Comparison of ENCODE assay signal across 8 cellular contexts in the genomic region with DNA sequence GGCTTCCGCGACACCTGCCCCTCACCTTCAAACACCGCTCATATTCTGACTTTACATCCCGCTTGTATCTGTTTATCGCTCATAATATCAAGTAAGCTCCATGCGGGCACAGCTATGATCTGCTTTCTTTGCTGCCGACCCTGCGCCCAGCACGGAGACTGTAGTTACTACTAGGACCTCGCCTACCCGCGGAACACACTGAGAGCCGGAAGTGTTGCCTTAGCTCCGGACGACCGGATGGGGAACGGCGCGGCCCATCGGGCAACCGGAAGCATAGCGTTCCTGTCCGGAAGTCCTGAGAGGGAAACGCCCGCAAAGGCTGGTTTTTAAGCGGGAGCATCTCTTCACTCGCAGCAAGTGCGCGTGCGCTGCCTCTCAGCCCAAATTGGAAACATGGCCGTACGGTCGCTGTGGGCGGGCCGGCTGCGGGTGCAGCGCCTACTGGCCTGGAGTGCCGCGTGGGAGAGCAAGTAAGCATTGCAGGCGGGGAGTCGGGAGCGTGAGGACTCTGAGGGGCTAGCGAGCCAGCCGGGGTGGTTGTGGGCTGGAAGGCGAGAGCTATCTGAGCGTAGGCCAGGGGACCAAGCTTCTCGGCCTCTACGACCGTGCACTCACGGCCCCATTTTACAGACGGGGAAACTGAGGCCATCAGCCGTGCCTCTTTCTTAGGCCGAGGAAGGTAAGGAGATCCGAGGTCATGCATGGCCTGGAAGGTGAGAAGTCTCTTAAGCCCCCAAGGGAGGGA. TPM values are rescaled to one million over a fixed set of nuclear protein-coding genes. Genes with fewer than 3 reads are reported as not detected.
DNase-seq lines count a peak whose midpoint lies in the region; TF ChIP-seq lines count a peak whose summit lies in the region.

Gene GRPEL2 (plus strand): TSS at position 353 of the 745 bp plus-strand sequence. CDS start 41 bp downstream, at position 394.

- DNase-seq in ELR (ENCODE audit: low read depth) (peak; percentile 99), H7 (peak; percentile 92), M059J (ENCODE audit: low read depth) (peak; percentile 97), SIG-M5 (lab: John Stamatoyannopoulos, UW) (peak; percentile 88), activated gamma-delta T cell (lab: John Stamatoyannopoulos, UW) (peak; percentile 70), foreskin fibroblast (peak; percentile 96 to 99), neural progenitor cell (ENCODE audit: low spot score) (peak; percentile 98), stromal cell of bone marrow (ENCODE audit: low read depth) (peak; percentile 96)

- H3K4me3 ChIP-seq in H7 (ENCODE audit: insufficient read depth, low read depth, low read length) (peak within 1 kb of the TSS; percentile 79), foreskin fibroblast (ENCODE audit: low read depth in 1 of 2, low read length in 2 of 2) (peak within 1 kb of the TSS; percentile 99 to 100), neural progenitor cell (peak within 1 kb of the TSS; percentile 60)

- peaks cover 40% of the 10 kb centered on the region for H3K79me2 ChIP-seq in neural progenitor cell (ENCODE audit: low read depth)

- peak within 1 kb of the TSS; percentile 77 for H3K4me2 ChIP-seq in neural progenitor cell

- H3F3A ChIP-seq in neural progenitor cell (ENCODE audit: low read depth) = peaks cover 5% of the 10 kb centered on the region

- H3K9me3 ChIP-seq in neural progenitor cell (ENCODE audit: low read depth) = no peaks in the 10 kb centered on the region

- H2AFZ ChIP-seq in neural progenitor cell (replicated peaks) = peak within 1 kb of the TSS; percentile 90

- no peak for TF ChIP-seq CTCF in foreskin fibroblast (IDR thresholded peaks at IDR 0.05; ENCODE audit: low read depth, low read length)
- no peak for TF ChIP-seq CTCF in neural progenitor cell (IDR thresholded peaks at IDR 0.05)

- peak within 1 kb of the TSS; percentile 96 for H3K4me3 Mint-ChIP-seq in neural progenitor cell

- peak within 1 kb of the TSS; percentile 60 for H3K9ac ChIP-seq in neural progenitor cell

- no peaks in the 10 kb centered on the region for H3K27me3 Mint-ChIP-seq in neural progenitor cell (ENCODE audit: insufficient read depth, low read depth)

- H3K27ac ChIP-seq in neural progenitor cell = no peak within 1 kb of the TSS

- peaks cover 10% of the 10 kb centered on the region for H3K4me1 ChIP-seq in neural progenitor cell

- H3K36me3 Mint-ChIP-seq in neural progenitor cell = peaks cover 19% of the 10 kb centered on the region

- H4K20me1 ChIP-seq in neural progenitor cell (ENCODE audit: low read depth) = peaks cover 10% of the 10 kb centered on the region

- H3K36me3 ChIP-seq in H7 (replicated peaks; ENCODE audit: control insufficient read depth, insufficient read depth, low read length) = peaks cover 22% of the 10 kb centered on the region
- H3K36me3 ChIP-seq in neural progenitor cell = peaks cover 14% of the 10 kb centered on the region

- H3K9me3 Mint-ChIP-seq in neural progenitor cell = no peaks in the 10 kb centered on the region

- no peaks in the 10 kb centered on the region for H3K27me3 ChIP-seq in H7 (ENCODE audit: control insufficient read depth, insufficient read depth, low read length)
- H3K27me3 ChIP-seq in neural progenitor cell = no peaks in the 10 kb centered on the region

- peaks cover 24% of the 10 kb centered on the region for H3K4me1 Mint-ChIP-seq in neural progenitor cell

- peak within 1 kb of the TSS; percentile 88 for H3K27ac Mint-ChIP-seq in neural progenitor cell

RNA-seq across cellular contexts. Expression of gene GRPEL2, which starts in this region (rescaled TPM):
- 36.1 and 37.0 TPM in 2 replicates for total RNA-seq in H7 (2014; rRNA removed; shearing (Covaris generic))
- total RNA-seq in M059J (2014; rRNA removed; shearing (Covaris generic)) = 14.1 and 20.3 TPM in 2 replicates
- 27.0 and 42.5 TPM in 2 replicates for total RNA-seq in neural progenitor cell (ENCODE audit: low replicate concordance)
